ENCODE assay signal across 8 cellular contexts in genomic region chr5:159208508-159209437, GRCh38. TPM values are rescaled to one million over a fixed set of nuclear protein-coding genes. Genes with fewer than 3 reads are reported as not detected.
DNase-seq lines count a peak whose midpoint lies in the region; ATAC-seq and TF ChIP-seq lines count a peak whose summit lies in the region.

No MANE protein-coding gene starts in this region.

- H3K27ac ChIP-seq in DND-41 (ENCODE audit: low read length) (peak overlapping the region; percentile 94), HUES64 (ENCODE audit: low read depth, low read length) (no peak overlapping the region; the same call in none of the 2 replicates), esophagus (ENCODE audit: low read depth in 2 of 2, low read length in 1 of 2) (peak overlapping the region; percentile 97 to 98), mucosa of rectum (ENCODE audit: low read depth in 2 of 2, low read length in 2 of 2) (peak overlapping the region; percentile 90 to 94), thoracic aorta (peak overlapping the region; percentile 84 to 85)

- H3K9me3 ChIP-seq in DND-41 (ENCODE audit: insufficient read depth, low read length, severe bottlenecking) (no peaks in the 10 kb centered on the region), HUES64 (ENCODE audit: insufficient read depth, low read depth, low read length) (no peaks in the 10 kb centered on the region), esophagus (ENCODE audit: control insufficient read depth in 2 of 2, insufficient read depth in 1 of 2, low read depth in 1 of 2, low read length in 1 of 2) (no peaks in the 10 kb centered on the region), mucosa of rectum (ENCODE audit: control insufficient read depth in 2 of 2, low read length in 2 of 2) (no peaks in the 10 kb centered on the region), thoracic aorta (no peaks in the 10 kb centered on the region)

- H3K4me2 ChIP-seq in DND-41 (ENCODE audit: insufficient read depth, low read length) = peak overlapping the region; percentile 93

- DNase-seq in DND-41 (peak; percentile 46), thoracic aorta (ENCODE audit: low spot score) (no peak), DMS79 (lab: John Stamatoyannopoulos, UW) (no peak)
- DNase-seq in activated CD4-positive, alpha-beta T cell treated with anti-CD3 and anti-CD28 coated beads, Interleukin-2, amount 50 U/mL, for 4 hours = peak; percentile 15

- ATAC-seq in DND-41 (ENCODE audit: insufficient read depth, low read depth) = peak; percentile 10
- peak; percentile 6 for ATAC-seq in GM21447 (IDR thresholded peaks at IDR 0.05; ENCODE audit: unreplicated experiment)
- ATAC-seq in thoracic aorta (ENCODE audit: insufficient number of reproducible peaks, low FRiP score, low read depth) = peak; percentile 22

- H3K27me3 ChIP-seq in DND-41 (ENCODE audit: insufficient read depth, low read length, poor library complexity) = no peaks in the 10 kb centered on the region
- H3K27me3 ChIP-seq in HUES64 (ENCODE audit: insufficient read depth, low read length) = peaks cover 13% of the 10 kb centered on the region
- no peaks in the 10 kb centered on the region for H3K27me3 ChIP-seq in esophagus (ENCODE audit: control insufficient read depth in 1 of 2, insufficient read depth in 2 of 2, low read length in 2 of 2)
- H3K27me3 ChIP-seq in mucosa of rectum (ENCODE audit: control insufficient read depth in 2 of 2, insufficient read depth in 2 of 2, low read length in 2 of 2) = no peaks in the 10 kb centered on the region
- H3K27me3 ChIP-seq in thoracic aorta (replicated peaks; ENCODE audit: insufficient read depth) = no peaks in the 10 kb centered on the region

- H3K9ac ChIP-seq in DND-41 (ENCODE audit: low read depth, low read length) (peak overlapping the region; percentile 87), HUES64 (ENCODE audit: low read depth, low read length) (peak overlapping the region; percentile 83), mucosa of rectum (ENCODE audit: low read depth in 1 of 2, low read length in 2 of 2) (peak overlapping the region; percentile 86 to 92)

- H3K4me3 ChIP-seq in DND-41 (ENCODE audit: low read depth in 1 of 2, low read length in 2 of 2) = peak overlapping the region; percentile 79 to 92
- peak overlapping the region; percentile 76 for H3K4me3 ChIP-seq in HUES64 (ENCODE audit: low read length)
- peak overlapping the region; percentile 82 to 97 for H3K4me3 ChIP-seq in esophagus (ENCODE audit: low read depth in 1 of 2, low read length in 2 of 2)
- peak overlapping the region; percentile 86 to 93 for H3K4me3 ChIP-seq in mucosa of rectum (ENCODE audit: low read length in 2 of 2)
- H3K4me3 ChIP-seq in thoracic aorta = peak overlapping the region; percentile 96

- H3K36me3 ChIP-seq in DND-41 (ENCODE audit: insufficient read depth, low read length) (no peaks in the 10 kb centered on the region; the same call in 1 of the 2 replicates), HUES64 (ENCODE audit: insufficient read depth, low read length) (no peaks in the 10 kb centered on the region), esophagus (ENCODE audit: control insufficient read depth in 2 of 2, insufficient read depth in 2 of 2, low read length in 1 of 2) (no peaks in the 10 kb centered on the region), mucosa of rectum (ENCODE audit: control insufficient read depth in 2 of 2, insufficient read depth in 2 of 2, low read length in 2 of 2) (no peaks in the 10 kb centered on the region), thoracic aorta (no peaks in the 10 kb centered on the region)

- H3K4me1 ChIP-seq in DND-41 (ENCODE audit: insufficient read depth, low read length) (peaks cover 48% of the 10 kb centered on the region), HUES64 (ENCODE audit: insufficient read depth, low read length) (peaks cover 25% of the 10 kb centered on the region), esophagus (ENCODE audit: control insufficient read depth in 2 of 2, insufficient read depth in 2 of 2, low read length in 1 of 2) (peaks cover 0 to 3% of the 10 kb centered on the region in 2 donors), mucosa of rectum (ENCODE audit: control insufficient read depth in 2 of 2, insufficient read depth in 2 of 2, low read length in 2 of 2) (peaks cover 24 to 45% of the 10 kb centered on the region in 2 donors), thoracic aorta (ENCODE audit: control insufficient read depth in 1 of 2, low read depth in 2 of 2) (peaks cover 31 to 43% of the 10 kb centered on the region in 2 donors)

- WGBS in HUES64 = under 1% methylated on average over 65 of the region's 65 CpGs
- 0% methylated on average over 36 to 65 of the region's 65 CpGs for WGBS in esophagus, 2 donors

- peaks cover 36% of the 10 kb centered on the region; the same call in 1 of the 2 replicates for H4K20me1 ChIP-seq in DND-41 (ENCODE audit: insufficient read depth, low read length)

- TF ChIP-seq CTCF in DND-41 (IDR thresholded peaks at IDR 0.05; ENCODE audit: borderline replicate concordance, extremely low read depth, low read length, poor library complexity, severe bottlenecking) (no peak), thoracic aorta (IDR thresholded peaks at IDR 0.05) (no peak)

- peak overlapping the region; percentile 96 for H2AFZ ChIP-seq in DND-41 (ENCODE audit: low read depth, low read length)

- peaks cover 60% of the 10 kb centered on the region for H3K79me2 ChIP-seq in DND-41 (ENCODE audit: insufficient read depth, low read length)

RNA-seq across cellular contexts. Expression of gene RNF145, which starts 0.6 kb away (rescaled TPM):
- polyA plus RNA-seq in HUES64 (2013, experiment 1 of 2) = 62.8 TPM
- 61.9 TPM for polyA plus RNA-seq in HUES64 (2013, experiment 2 of 2)
- 10 to 100 TPM; 26.2 to 48.6 TPM for polyA plus RNA-seq in esophagus
- 10 to 100 TPM; 38.3 to 46.1 TPM for total RNA-seq in thoracic aorta

RNA-seq across cellular contexts. Expression of gene UBLCP1, which starts 54.3 kb away (rescaled TPM):
- polyA plus RNA-seq in HUES64 (2013, experiment 1 of 2) = 44.3 TPM
- 49.8 TPM for polyA plus RNA-seq in HUES64 (2013, experiment 2 of 2)
- 10 to 100 TPM; 17.7 to 19.3 TPM for polyA plus RNA-seq in esophagus
- total RNA-seq in thoracic aorta = 10 to 100 TPM; 15.6 to 18.8 TPM

Comparison
In these comparisons a context has a peak if more than half of its experiments do, and no peak if none do; other contexts are left out.
1. DNase-seq: peak in DND-41 (single experiment) and activated CD4-positive, alpha-beta T cell treated with anti-CD3 and anti-CD28 coated beads, Interleukin-2, amount 50 U/mL, for 4 hours (2 of 2); none in thoracic aorta (single experiment) and DMS79 (single experiment).
2. Peak in every context shown above with its lines, with median percentiles within 50 percentile points of each other: ATAC-seq, H3K4me3 ChIP-seq and H3K9ac ChIP-seq.